18 cellular contexts compared by ENCODE assay signal in genomic region chr5:175582697-175583096, GRCh38.
"Had no signal": no experiment of that assay in that cellular context is flagged by ENCODE, and none has a peak within 500 bp of the region (broad histone marks: within the 10 kb centered on the region; RNA-seq: fewer than 3 reads in every experiment).

No MANE protein-coding gene starts in this region.

- H3K27me3 ChIP-seq: ovary, tibial artery had no signal

- H3K27ac ChIP-seq: left ventricle myocardium inferior, neutrophil, ovary, psoas muscle, tibial artery had no signal

- H3K36me3 ChIP-seq: left ventricle myocardium inferior, neutrophil, ovary, tibial artery had no signal

- H3K4me1 ChIP-seq: left ventricle myocardium inferior, psoas muscle, tibial artery had no signal

- H3K9me3 ChIP-seq: neutrophil, ovary, psoas muscle had no signal

- DNase-seq: activated CD4-positive, alpha-beta memory T cell treated with anti-CD3 and anti-CD28 coated beads for 36 hours; activated CD4-positive, alpha-beta T cell treated with anti-CD3 and anti-CD28 coated beads for 48 hours; activated effector memory CD4-positive, alpha-beta T cell treated with anti-CD3 and anti-CD28 coated beads, Interleukin-2, amount 50 U/mL, for 16 hours; activated naive CD4-positive, alpha-beta T cell treated with anti-CD3 and anti-CD28 coated beads, Interleukin-2, amount 50 U/mL, for 16 hours; activated naive CD8-positive, alpha-beta T cell treated with anti-CD3 and anti-CD28 coated beads, Interleukin-2, amount 50 U/mL, for 24 hours; activated T-cell treated with anti-CD3 and anti-CD28 coated beads for 4 hours; effector memory CD8-positive, alpha-beta T cell; kidney glomerular epithelial cell; left ventricle myocardium inferior; ovary; psoas muscle; right cardiac atrium; stimulated activated CD4-positive, alpha-beta T cell treated with anti-CD3 and anti-CD28 coated beads, Interleukin-12 subunit alpha, Interleukin-12 subunit beta, amount 100 ng/mL, for 4 hours; stimulated activated CD4-positive, alpha-beta T cell treated with anti-CD3 and anti-CD28 coated beads, Interleukin-4, amount 100 ng/mL, for 4 hours; substantia nigra; T-helper 17 cell; tibial artery had no signal

- H3K4me3 ChIP-seq: left ventricle myocardium inferior, ovary, psoas muscle, tibial artery had no signal

- ATAC-seq: activated naive CD8-positive, alpha-beta T cell treated with anti-CD3 and anti-CD28 coated beads, Interleukin-2, amount 50 U/mL, for 24 hours; effector memory CD8-positive, alpha-beta T cell; psoas muscle; right cardiac atrium; T-helper 17 cell had no signal
